Comparison of ENCODE assay signal across 8 cellular contexts in the genomic region with DNA sequence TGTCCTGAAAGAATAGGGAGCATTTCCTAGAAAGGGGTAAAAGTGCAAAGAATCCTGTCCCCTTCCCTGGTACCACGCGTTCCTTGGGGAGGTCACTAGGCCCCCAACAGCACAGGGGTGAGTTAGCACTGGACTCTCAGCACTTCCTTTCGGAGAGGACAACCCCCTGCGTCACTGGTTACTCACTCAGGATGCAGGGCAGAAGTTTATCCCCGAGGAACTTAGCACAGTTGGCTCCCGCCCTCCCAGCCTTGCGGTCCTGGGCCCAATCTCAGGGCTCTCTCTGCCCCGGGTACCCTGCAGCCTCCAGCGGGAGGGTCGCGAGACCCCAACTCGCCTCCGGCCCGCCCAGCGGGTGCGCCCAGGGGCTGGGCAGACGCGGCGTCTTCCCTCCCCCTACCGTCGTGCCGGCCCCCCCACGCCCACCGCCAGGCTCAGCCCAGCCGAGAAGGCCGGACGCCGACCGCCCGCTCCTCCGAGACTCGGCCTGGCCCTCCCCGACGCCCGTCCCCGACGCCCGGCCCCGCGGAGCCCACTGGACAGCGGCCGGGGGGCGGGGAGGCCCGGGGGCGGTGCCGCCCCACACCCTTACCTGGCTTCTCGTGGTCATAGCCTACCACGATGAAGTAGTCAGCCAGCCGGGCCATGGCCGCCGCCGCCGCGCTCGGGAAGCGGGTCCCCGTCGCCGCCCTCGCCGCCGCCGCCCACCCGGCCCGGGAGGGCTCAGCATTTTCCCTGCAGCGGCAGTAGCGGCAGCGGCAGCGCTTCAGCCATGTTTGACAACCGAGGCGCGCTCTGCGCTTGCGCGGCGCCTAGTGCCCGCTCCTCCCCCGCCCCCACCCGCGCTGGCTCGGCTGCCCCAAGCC. TPM values are rescaled to one million over a fixed set of nuclear protein-coding genes. Genes with fewer than 3 reads are reported as not detected.
DNase-seq lines count a peak whose midpoint lies in the region; ATAC-seq and TF ChIP-seq lines count a peak whose summit lies in the region.

SBF2 (minus strand) TSS at position 797 of the 866 bp plus-strand sequence; CDS start at position 647, 150 bp downstream.

- H2AFZ ChIP-seq in parathyroid adenoma, result peak within 1 kb of the TSS; percentile 86

- peaks cover 3% of the 10 kb centered on the region; the same call in 1 of the 2 replicates for H3K36me3 ChIP-seq in BJ (ENCODE audit: control insufficient read depth, insufficient read depth, low read length)
- no peaks in the 10 kb centered on the region for H3K36me3 ChIP-seq in parathyroid adenoma (ENCODE audit: control insufficient read depth, insufficient read depth, low read length)
- H3K36me3 ChIP-seq in transverse colon, result no peaks in the 10 kb centered on the region

- no peak for TF ChIP-seq CTCF in BJ (IDR thresholded peaks at IDR 0.05; ENCODE audit: insufficient read depth, low read depth, low read length)
- TF ChIP-seq CTCF in parathyroid adenoma (IDR thresholded peaks at IDR 0.05), result no peak
- TF ChIP-seq CTCF in transverse colon (IDR thresholded peaks at IDR 0.05), result no peak

- in situ Hi-C loops in transverse colon (cut with MboI; ENCODE audit: low pct_ligation_motif_present in 1 of 4, low pct_unique_long_range_greater_than_20kb in 1 of 4, low sequenced_read_pairs in 3 of 4), result no loop called here

- POLR2A ChIA-PET in BJ (lab: Charles Lee), result no interaction called here

- TF ChIP-seq POLR2A in transverse colon (IDR thresholded peaks at IDR 0.05), result peak; percentile 93

- H3K4me1 ChIP-seq in parathyroid adenoma (peaks cover 2% of the 10 kb centered on the region), transverse colon (peaks cover 10 to 55% (median 18%) of the 10 kb centered on the region in 4 donors)

- H3K27ac ChIP-seq in parathyroid adenoma, result peak within 1 kb of the TSS; percentile 96
- peak within 1 kb of the TSS; percentile 95 to 98 (median 96) for H3K27ac ChIP-seq in transverse colon

- peak within 1 kb of the TSS; percentile 72 for H3K4me2 ChIP-seq in parathyroid adenoma (ENCODE audit: low read length)

- no peaks in the 10 kb centered on the region for H3K9me3 ChIP-seq in parathyroid adenoma (ENCODE audit: control insufficient read depth, low read length)
- H3K9me3 ChIP-seq in transverse colon, result no peaks in the 10 kb centered on the region

- peak within 1 kb of the TSS; percentile 84 for H3K9ac ChIP-seq in parathyroid adenoma

- peak within 1 kb of the TSS; percentile 61 for H3K4me3 ChIP-seq in BJ (ENCODE audit: low read depth, low read length)
- H3K4me3 ChIP-seq in parathyroid adenoma (ENCODE audit: low read depth, low read length), result peak within 1 kb of the TSS; percentile 70
- H3K4me3 ChIP-seq in transverse colon, result peak within 1 kb of the TSS; percentile 61 to 97 (median 76)

- H3K79me2 ChIP-seq in parathyroid adenoma, result peaks cover 13% of the 10 kb centered on the region

- WGBS in transverse colon (ENCODE audit: low coverage in 1 of 2), 2 donors, result 2% methylated on average over 31 of the region's 81 CpGs; no CpG with 5 or more reads in 1 of the 2 donors

- TF ChIP-seq EP300 in transverse colon (IDR thresholded peaks at IDR 0.05; ENCODE audit: low read depth), result no peak

- H3K27me3 ChIP-seq in BJ (ENCODE audit: control insufficient read depth, insufficient read depth, low read length), result no peaks in the 10 kb centered on the region
- no peaks in the 10 kb centered on the region for H3K27me3 ChIP-seq in parathyroid adenoma (ENCODE audit: control insufficient read depth, insufficient read depth, low read length)
- H3K27me3 ChIP-seq in transverse colon, result no peaks in the 10 kb centered on the region

- CTCF ChIA-PET in BJ (lab: Yijun Ruan, JAX), result interaction anchor here (0.9 kb wide), 1 partner anchor 12 kb away, joined by 3 read pairs; no protein-coding TSS in a partner anchor

- intact Hi-C loops in cardiac septum (cut with DNase I) (loop anchor here (5.0 to 10.0 kb wide), 2 partner anchors 176 to 719 kb away; partner anchors contain the start of gene WEE1), transverse colon (cut with DNase I; ENCODE audit: low total_unique reads) (no loop called here)

- DNase-seq in BJ (ENCODE audit: low read depth) (peak; percentile 44), Kasumi-1 (lab: John Stamatoyannopoulos, UW) (peak; percentile 34 to 44), T follicular helper cell (ENCODE audit: low read depth) (peak; percentile 69), amniotic epithelial cell (ENCODE audit: low read depth) (peak; percentile 83), cardiac septum (ENCODE audit: low spot score) (peak; percentile 93), transverse colon (peak; percentile 86)

- peak; percentile 41 for ATAC-seq in GM19452 (IDR thresholded peaks at IDR 0.05; ENCODE audit: unreplicated experiment)

RNA-seq across cellular contexts. Expression of gene SBF2, which starts in this region (rescaled TPM):
- polyA plus RNA-seq in BJ (2011; rRNA removed), result 33.8 and 41.2 TPM in 2 replicates
- polyA minus RNA-seq in BJ (2011; rRNA and poly(A)+ RNA removed), result 40.7 and 56.7 TPM in 2 replicates
- total RNA-seq in cardiac septum, result 27.9 TPM
- 10 to 100 TPM; 46.4 to 71.0 (median 54.8) TPM for total RNA-seq in transverse colon

Comparison
In these comparisons a context has a peak if more than half of its experiments do, and no peak if none do; other contexts are left out.
1. Peak in every context shown above with its lines: DNase-seq, ATAC-seq, H3K4me3 ChIP-seq and H3K27ac ChIP-seq.
2. DNase-seq: peak in every context shown above with its lines; median percentile 93 in cardiac septum; 86 in transverse colon; 83 in amniotic epithelial cell; 69 in T follicular helper cell; 44 in BJ; 39 in Kasumi-1.